Comparison of ENCODE assay signal across 19 cellular contexts in the genomic region with DNA sequence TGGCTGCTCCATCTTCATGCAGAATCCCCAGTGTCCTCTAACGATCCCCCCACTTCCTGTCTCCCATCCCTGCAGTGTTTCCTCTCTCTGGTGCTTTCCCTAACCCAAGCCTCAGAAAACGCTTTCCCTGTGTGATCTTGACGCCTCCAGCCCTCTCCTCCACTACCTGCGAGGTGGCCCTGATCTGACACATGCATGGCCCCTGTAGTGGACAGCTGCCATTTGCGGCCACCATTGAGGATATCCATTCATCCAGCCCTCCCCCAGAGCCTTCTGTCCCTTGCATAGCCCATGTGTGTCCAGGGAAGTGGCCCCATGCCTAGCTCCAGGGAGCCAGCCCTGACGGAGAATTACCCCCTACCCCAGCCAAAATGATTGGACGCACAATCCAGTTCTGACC.
"Had no signal": no experiment of that assay in that cellular context is flagged by ENCODE, and none has a peak within 500 bp of the region (broad histone marks: within the 10 kb centered on the region; RNA-seq: fewer than 3 reads in every experiment).

No MANE protein-coding gene starts in this region.

- H3K27me3 ChIP-seq: spleen, suprapubic skin had no signal

- H3K36me3 Mint-ChIP-seq: activated naive CD4-positive, alpha-beta T cell treated with anti-CD3 and anti-CD28 coated beads, Interleukin-2, amount 50 U/mL, for 24 hours; immature natural killer cell; naive B cell; type B pancreatic cell had no signal

- H3K4me3 Mint-ChIP-seq: activated naive CD4-positive, alpha-beta T cell treated with anti-CD3 and anti-CD28 coated beads, Interleukin-2, amount 50 U/mL, for 24 hours; endodermal cell; immature natural killer cell; type B pancreatic cell had no signal

- H3K4me3 ChIP-seq: lower lobe of right lung, prostate gland, spleen, suprapubic skin had no signal

- H3K27ac Mint-ChIP-seq: activated naive CD4-positive, alpha-beta T cell treated with anti-CD3 and anti-CD28 coated beads, Interleukin-2, amount 50 U/mL, for 24 hours; endodermal cell; type B pancreatic cell had no signal

- H3K4me1 Mint-ChIP-seq: endodermal cell had no signal

- H3K27ac ChIP-seq: lower lobe of right lung, prostate gland, spleen, suprapubic skin had no signal

- H3K4me1 ChIP-seq: prostate gland had no signal

- ATAC-seq: esophagus mucosa, left cardiac atrium, lower lobe of right lung, sciatic nerve had no signal

- H3K9me3 ChIP-seq: lower lobe of right lung, prostate gland, spleen, suprapubic skin had no signal

- H3K27me3 Mint-ChIP-seq: activated naive CD4-positive, alpha-beta T cell treated with anti-CD3 and anti-CD28 coated beads, Interleukin-2, amount 50 U/mL, for 24 hours; naive B cell; type B pancreatic cell had no signal

- H3K9me3 Mint-ChIP-seq: activated naive CD4-positive, alpha-beta T cell treated with anti-CD3 and anti-CD28 coated beads, Interleukin-2, amount 50 U/mL, for 24 hours; immature natural killer cell; type B pancreatic cell had no signal

- H3K36me3 ChIP-seq: prostate gland, suprapubic skin had no signal

- DNase-seq: activated CD4-positive, alpha-beta T cell treated with anti-CD3 and anti-CD28 coated beads for 1 hour; activated effector memory CD4-positive, alpha-beta T cell treated with Interleukin-2 at 50 U/mL for 16 hours; cerebellar nuclear complex; endodermal cell; immature natural killer cell; left cardiac atrium; lower lobe of right lung; naive B cell; occipital lobe; spleen; stimulated activated CD4-positive, alpha-beta T cell treated with anti-CD3 and anti-CD28 coated beads, Interleukin-1b, Interleukin-23, amount 100 ng/mL, for 48 hours; stimulated activated naive CD4-positive, alpha-beta T cell; T1000 had no signal
